ENCODE assay signal across 16 cellular contexts in the genomic region with DNA sequence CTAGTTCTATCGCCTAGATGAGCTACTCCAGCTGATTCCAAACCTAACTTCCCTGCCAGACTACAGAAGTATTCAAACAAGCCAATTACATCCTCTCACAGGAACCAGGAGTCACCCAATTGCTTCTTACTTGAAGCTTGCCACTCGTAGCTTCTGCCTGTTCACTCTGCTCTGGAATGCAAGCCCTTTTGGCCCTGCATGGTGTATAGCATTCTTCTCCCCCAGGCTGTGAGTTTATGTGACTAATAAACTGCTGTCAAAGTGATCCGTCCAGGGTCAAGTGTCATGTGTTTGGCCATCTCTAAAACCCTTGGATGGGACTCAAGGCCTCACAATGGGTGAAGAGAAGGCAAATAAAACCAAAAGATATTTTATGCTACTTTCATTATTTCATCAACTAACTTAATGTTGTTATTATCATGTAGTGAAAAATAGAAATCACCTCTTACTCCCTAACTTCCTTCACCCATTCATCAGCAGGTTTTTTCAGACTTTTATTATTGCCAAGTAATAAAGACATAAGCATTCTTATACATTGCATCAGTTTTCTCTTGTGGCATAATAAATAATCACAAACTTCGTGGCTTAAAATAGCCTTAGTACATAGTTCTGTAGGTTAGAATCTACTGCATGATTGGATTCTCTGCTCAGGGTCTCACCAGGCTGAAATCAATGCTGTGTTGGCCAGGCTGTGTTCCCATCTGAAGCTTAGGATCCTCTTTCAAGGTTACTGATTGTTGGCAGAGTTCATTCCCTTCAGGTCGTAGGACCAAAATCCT.
DNase-seq lines count a peak whose midpoint lies in the region; ATAC-seq and TF ChIP-seq lines count a peak whose summit lies in the region.
"Had no signal": no experiment of that assay in that cellular context is flagged by ENCODE, and none has a peak within 500 bp of the region (broad histone marks: within the 10 kb centered on the region; RNA-seq: fewer than 3 reads in every experiment).

No MANE protein-coding gene starts in this region.

- H3K79me2 ChIP-seq in PC-3 (ENCODE audit: low read length) (no peaks in the 10 kb centered on the region), neural progenitor cell (ENCODE audit: low read depth) (no peaks in the 10 kb centered on the region)

- peaks cover 3% of the 10 kb centered on the region for H3K27me3 Mint-ChIP-seq in neural progenitor cell (ENCODE audit: insufficient read depth, low read depth)
- H3K27me3 Mint-ChIP-seq in activated T-cell treated with anti-CD3 and anti-CD28 coated beads, Interleukin-2, amount 50 U/mL, for 72 hours (ENCODE audit: low read depth) = no peaks in the 10 kb centered on the region
- H3K27me3 Mint-ChIP-seq: naive thymus-derived CD4-positive, alpha-beta T cell had no signal

- no peak overlapping the region for H3K9ac ChIP-seq in PC-3 (ENCODE audit: low read length)
- no peak overlapping the region for H3K9ac ChIP-seq in neural progenitor cell

- intact Hi-C loops in PC-3 (cut with micrococcal nuclease) = no loop called here

- peak; percentile 24 for DNase-seq in ELR (ENCODE audit: low read depth)
- peak; percentile 25 for DNase-seq in PC-3
- peak; percentile 8 for DNase-seq in fibroblast of mammary gland (ENCODE audit: low read depth)
- peak; percentile 2 for DNase-seq in neural progenitor cell (ENCODE audit: low spot score)
- DNase-seq in T-helper 1 cell = no peak
- DNase-seq in NCI-H2196 treated with DMSO at 0.1 percent for 48 hours (lab: John Stamatoyannopoulos, UW; ENCODE audit: unreplicated experiment) = no peak
- no peak for DNase-seq in activated T-cell treated with anti-CD3 and anti-CD28 coated beads, Interleukin-2, amount 50 U/mL, for 72 hours
- DNase-seq: activated naive CD4-positive, alpha-beta T cell treated with anti-CD3 and anti-CD28 coated beads for 36 hours; Calu3; hippocampal formation; left ventricle myocardium superior; naive thymus-derived CD4-positive, alpha-beta T cell; NCI-H2029; thyroid gland had no signal

- H3K4me3 ChIP-seq in PC-3 (ENCODE audit: low read length) (no peak overlapping the region), fibroblast of mammary gland (ENCODE audit: control insufficient read depth, low read depth, low read length) (no peak overlapping the region), neural progenitor cell (no peak overlapping the region)
- H3K4me3 ChIP-seq: thyroid gland had no signal

- no peaks in the 10 kb centered on the region for H3K9me3 ChIP-seq in PC-3 (ENCODE audit: low read length)
- no peaks in the 10 kb centered on the region for H3K9me3 ChIP-seq in neural progenitor cell (ENCODE audit: low read depth)

- no peaks in the 10 kb centered on the region for H3F3A ChIP-seq in PC-3 (ENCODE audit: low read length, unreplicated experiment)
- H3F3A ChIP-seq in neural progenitor cell (ENCODE audit: low read depth) = no peaks in the 10 kb centered on the region

- H3K36me3 ChIP-seq in PC-3 (ENCODE audit: low read depth, low read length) = no peaks in the 10 kb centered on the region
- H3K36me3 ChIP-seq in neural progenitor cell = no peaks in the 10 kb centered on the region
- H3K36me3 ChIP-seq: thyroid gland had no signal

- no peaks in the 10 kb centered on the region for H4K20me1 ChIP-seq in PC-3 (ENCODE audit: low read length)
- no peaks in the 10 kb centered on the region for H4K20me1 ChIP-seq in neural progenitor cell (ENCODE audit: low read depth)

- BruUV-seq in PC-3 (replicated peaks; lab: Mats Ljungman, UMichigan) = no TSS peak

- no peak overlapping the region for H3K4me2 ChIP-seq in PC-3 (ENCODE audit: low read length)
- H3K4me2 ChIP-seq in neural progenitor cell = no peak overlapping the region

- H3K4me3 Mint-ChIP-seq in neural progenitor cell = no peak overlapping the region
- no peak overlapping the region for H3K4me3 Mint-ChIP-seq in activated T-cell treated with anti-CD3 and anti-CD28 coated beads, Interleukin-2, amount 50 U/mL, for 72 hours
- H3K4me3 Mint-ChIP-seq: activated naive CD4-positive, alpha-beta T cell treated with anti-CD3 and anti-CD28 coated beads for 36 hours; naive thymus-derived CD4-positive, alpha-beta T cell had no signal

- ATAC-seq in PC-3 (no peak), HG02759 (IDR thresholded peaks at IDR 0.05; ENCODE audit: unreplicated experiment) (no peak)
- ATAC-seq in activated T-cell treated with anti-CD3 and anti-CD28 coated beads, Interleukin-2, amount 50 U/mL, for 72 hours (replicated peaks in 1 of 2) = no peak
- ATAC-seq: left ventricle myocardium superior; naive thymus-derived CD4-positive, alpha-beta T cell had no signal

- H3K4me1 ChIP-seq in PC-3 (ENCODE audit: insufficient read depth, low read length) (no peaks in the 10 kb centered on the region), neural progenitor cell (no peaks in the 10 kb centered on the region)
- H3K4me1 ChIP-seq: thyroid gland had no signal

- H3K27me3 ChIP-seq in PC-3 (ENCODE audit: low read length) (no peaks in the 10 kb centered on the region), neural progenitor cell (no peaks in the 10 kb centered on the region)
- H3K27me3 ChIP-seq: thyroid gland had no signal

- no peaks in the 10 kb centered on the region for H3K9me3 Mint-ChIP-seq in neural progenitor cell
- H3K9me3 Mint-ChIP-seq in activated T-cell treated with anti-CD3 and anti-CD28 coated beads, Interleukin-2, amount 50 U/mL, for 72 hours = peaks cover 10 to 13% of the 10 kb centered on the region in 2 donors

- TF ChIP-seq CTCF in PC-3 (conservative IDR thresholded peaks at IDR 0.05; ENCODE audit: low read depth, low read length) (no peak), fibroblast of mammary gland (conservative IDR thresholded peaks at IDR 0.05; ENCODE audit: control insufficient read depth, insufficient read depth, low read depth, low read length) (no peak), neural progenitor cell (IDR thresholded peaks at IDR 0.05) (no peak)

- H2AFZ ChIP-seq in PC-3 (ENCODE audit: low read length) = no peak overlapping the region
- H2AFZ ChIP-seq in neural progenitor cell (replicated peaks) = no peak overlapping the region

- POLR2A ChIA-PET in PC-3 (lab: Charles Lee; ENCODE audit: unreplicated experiment) = no interaction called here

- no peaks in the 10 kb centered on the region for H3K9me2 ChIP-seq in PC-3 (replicated peaks; ENCODE audit: low read length)

- H3K36me3 Mint-ChIP-seq in neural progenitor cell = no peaks in the 10 kb centered on the region
- H3K36me3 Mint-ChIP-seq in activated T-cell treated with anti-CD3 and anti-CD28 coated beads, Interleukin-2, amount 50 U/mL, for 72 hours (ENCODE audit: insufficient read depth in 2 of 2) = peaks cover 2% of the 10 kb centered on the region in 2 donors
- H3K36me3 Mint-ChIP-seq: naive thymus-derived CD4-positive, alpha-beta T cell had no signal

- H3K4me1 Mint-ChIP-seq in neural progenitor cell = peaks cover 6% of the 10 kb centered on the region
- H3K4me1 Mint-ChIP-seq in activated T-cell treated with anti-CD3 and anti-CD28 coated beads, Interleukin-2, amount 50 U/mL, for 72 hours (ENCODE audit: low read depth) = no peaks in the 10 kb centered on the region
- H3K4me1 Mint-ChIP-seq: naive thymus-derived CD4-positive, alpha-beta T cell had no signal

- H3K27ac Mint-ChIP-seq in neural progenitor cell = no peak overlapping the region
- no peak overlapping the region for H3K27ac Mint-ChIP-seq in activated T-cell treated with anti-CD3 and anti-CD28 coated beads, Interleukin-2, amount 50 U/mL, for 72 hours
- H3K27ac Mint-ChIP-seq: activated naive CD4-positive, alpha-beta T cell treated with anti-CD3 and anti-CD28 coated beads for 36 hours; naive thymus-derived CD4-positive, alpha-beta T cell had no signal

- H3K27ac ChIP-seq in PC-3 (ENCODE audit: low read length) = no peak overlapping the region
- H3K27ac ChIP-seq in neural progenitor cell = no peak overlapping the region
- H3K27ac ChIP-seq: RWPE1, thyroid gland had no signal

- CTCF ChIA-PET in PC-3 (lab: Charles Lee) = no interaction called here

Comparison
In these comparisons a context has a peak if more than half of its experiments do, and no peak if none do; other contexts are left out.
1. DNase-seq: peak in ELR (single experiment), PC-3 (single experiment), fibroblast of mammary gland (single experiment) and neural progenitor cell (single experiment); none in T-helper 1 cell (0 of 5), NCI-H2196 treated with DMSO at 0.1 percent for 48 hours (single experiment) and activated T-cell treated with anti-CD3 and anti-CD28 coated beads, Interleukin-2, amount 50 U/mL, for 72 hours (0 of 2).